Comparison of ENCODE assay signal across 11 cellular contexts in genomic region chr19:2308114-2308556, GRCh38. TPM values are rescaled to one million over a fixed set of nuclear protein-coding genes. Genes with fewer than 3 reads are reported as not detected.
DNase-seq lines count a peak whose midpoint lies in the region; ATAC-seq, FAIRE-seq and TF ChIP-seq lines count a peak whose summit lies in the region.
"Had no signal": no experiment of that assay in that cellular context is flagged by ENCODE, and none has a peak within 500 bp of the region (broad histone marks: within the 10 kb centered on the region; RNA-seq: fewer than 3 reads in every experiment).

Gene LINGO3, minus strand, starts transcription at chr19:2308154. Its CDS starts 16,378 bp downstream, at chr19:2291776.

- TF ChIP-seq POLR2A in HepG2 (IDR thresholded peaks at IDR 0.05; ENCODE audit: insufficient read depth in 1 of 2, low read depth in 2 of 2, low read length in 2 of 2) (no peak), right lobe of liver (IDR thresholded peaks at IDR 0.05) (no peak)

- H3K4me2 ChIP-seq in HepG2 (ENCODE audit: low read depth, low read length): peak within 1 kb of the TSS; percentile 62
- H3K4me2 ChIP-seq in keratinocyte (ENCODE audit: control insufficient read depth, extremely low read depth, insufficient read depth, low read depth, low read length): peak within 1 kb of the TSS; percentile 22

- H3K79me2 ChIP-seq in HepG2 (ENCODE audit: insufficient read depth, low read length) (no peaks in the 10 kb centered on the region), keratinocyte (ENCODE audit: control insufficient read depth, insufficient read depth, low read length) (no peaks in the 10 kb centered on the region)

- H3K9me1 ChIP-seq in keratinocyte (ENCODE audit: control insufficient read depth, extremely low read depth, insufficient read depth, low read length): no peaks in the 10 kb centered on the region

- FAIRE-seq in HepG2 (lab: Jason Lieb, UNC) (no peak), keratinocyte (lab: Jason Lieb, UNC) (no peak)
- FAIRE-seq: islet of Langerhans had no signal

- no peaks in the 10 kb centered on the region for H3K36me3 Mint-ChIP-seq in activated T-helper 2 cell treated with anti-CD3 and anti-CD28 coated beads, Interferon-gamma antibody, Interleukin-2, Interleukin-4, amounts not matched to agents 10 μg/mL and 5 μg/mL and 100 μg/mL, durations not matched to agents 14 hours and 24 hours and 36 hours (ENCODE audit: low read depth)

- H2AFZ ChIP-seq in HepG2 (ENCODE audit: low read length) (no peak within 1 kb of the TSS), keratinocyte (ENCODE audit: control insufficient read depth, low read length) (no peak within 1 kb of the TSS)

- peaks cover 2% of the 10 kb centered on the region for H3K4me1 Mint-ChIP-seq in activated T-helper 2 cell treated with anti-CD3 and anti-CD28 coated beads, Interferon-gamma antibody, Interleukin-2, Interleukin-4, amounts not matched to agents 10 μg/mL and 5 μg/mL and 100 μg/mL, durations not matched to agents 14 hours and 24 hours and 36 hours (ENCODE audit: low read depth)

- CTCF ChIA-PET in HepG2 (lab: Yijun Ruan, JAX; ENCODE audit: low intra/inter-chr PET ratio, low total read pairs): no interaction called here

- BruUV-seq in HepG2 (replicated peaks; lab: Mats Ljungman, UMichigan): no TSS peak

- H3K9me3 ChIP-seq in HepG2 (ENCODE audit: low read length): no peaks in the 10 kb centered on the region
- H3K9me3 ChIP-seq in right lobe of liver: no peaks in the 10 kb centered on the region
- H3K9me3 ChIP-seq in keratinocyte (ENCODE audit: control insufficient read depth, low read depth, low read length): no peaks in the 10 kb centered on the region

- no peak within 1 kb of the TSS for H3K27ac Mint-ChIP-seq in activated T-helper 2 cell treated with anti-CD3 and anti-CD28 coated beads, Interferon-gamma antibody, Interleukin-2, Interleukin-4, amounts not matched to agents 10 μg/mL and 5 μg/mL and 100 μg/mL, durations not matched to agents 14 hours and 24 hours and 36 hours

- H3K9me3 Mint-ChIP-seq in activated T-helper 2 cell treated with anti-CD3 and anti-CD28 coated beads, Interferon-gamma antibody, Interleukin-2, Interleukin-4, amounts not matched to agents 10 μg/mL and 5 μg/mL and 100 μg/mL, durations not matched to agents 14 hours and 24 hours and 36 hours: no peaks in the 10 kb centered on the region

- H3K4me3 ChIP-seq in HepG2 (replicated peaks in 1 of 3; ENCODE audit: insufficient read depth in 1 of 3, low read depth in 2 of 3, low read length in 3 of 3): peak within 1 kb of the TSS in 1 of 3 experiments; percentile 40; a peak in 2 of 6 replicates
- H3K4me3 ChIP-seq in right lobe of liver: no peak within 1 kb of the TSS
- peak within 1 kb of the TSS in 1 of 3 experiments; percentile 8 for H3K4me3 ChIP-seq in keratinocyte (ENCODE audit: control insufficient read depth in 2 of 3, extremely low read depth in 1 of 3, insufficient read depth in 2 of 3, low read depth in 1 of 3, low read length in 3 of 3)

- no peak for TF ChIP-seq RAD21 in HepG2 (CRISPR knock-in tag; IDR thresholded peaks at IDR 0.05)

- H3K36me3 ChIP-seq in HepG2 (replicated peaks in 1 of 2; ENCODE audit: control insufficient read depth in 1 of 2, insufficient read depth in 2 of 2, low read length in 2 of 2) (no peaks in the 10 kb centered on the region), right lobe of liver (no peaks in the 10 kb centered on the region), keratinocyte (ENCODE audit: control insufficient read depth in 2 of 2, extremely low read depth in 1 of 2, insufficient read depth in 2 of 2, low read length in 2 of 2) (no peaks in the 10 kb centered on the region)

- H3K4me3 Mint-ChIP-seq in activated T-helper 2 cell treated with anti-CD3 and anti-CD28 coated beads, Interferon-gamma antibody, Interleukin-2, Interleukin-4, amounts not matched to agents 10 μg/mL and 5 μg/mL and 100 μg/mL, durations not matched to agents 14 hours and 24 hours and 36 hours (ENCODE audit: low read depth): peak within 1 kb of the TSS; percentile 62

- H4K20me1 ChIP-seq in HepG2 (ENCODE audit: insufficient read depth, low read length) (no peaks in the 10 kb centered on the region), keratinocyte (ENCODE audit: control insufficient read depth, extremely low read depth, insufficient read depth, low read length) (no peaks in the 10 kb centered on the region)

- H3K27me3 ChIP-seq in HepG2 (ENCODE audit: control insufficient read depth in 1 of 2, insufficient read depth in 2 of 2, low read length in 2 of 2) (peaks cover 8 to 64% of the 10 kb centered on the region in 2 experiments), right lobe of liver (peaks cover 0 to 6% of the 10 kb centered on the region in 2 donors), keratinocyte (ENCODE audit: control insufficient read depth, extremely low read depth, insufficient read depth, low read length) (peaks cover 60% of the 10 kb centered on the region)

- intact Hi-C loops in HepG2 (cut with micrococcal nuclease; ENCODE audit: unreplicated experiment) (no loop called here), right lobe of liver (cut with DNase I) (no loop called here)
- intact Hi-C loops in activated T-helper 2 cell treated with anti-CD3 and anti-CD28 coated beads, Interferon-gamma antibody, Interleukin-2, Interleukin-4, amounts not matched to agents 10 μg/mL and 5 μg/mL and 100 μg/mL, durations not matched to agents 14 hours and 24 hours and 36 hours (cut with micrococcal nuclease): no loop called here

- H3K27ac ChIP-seq in HepG2 (ENCODE audit: extremely low read length, insufficient read depth, low read length) (no peak within 1 kb of the TSS), right lobe of liver (no peak within 1 kb of the TSS), keratinocyte (ENCODE audit: control insufficient read depth, insufficient read depth, low read length) (no peak within 1 kb of the TSS)

- ATAC-seq in HepG2: no peak
- no peak for ATAC-seq in right lobe of liver
- no peak for ATAC-seq in GM18907 (IDR thresholded peaks at IDR 0.05; ENCODE audit: unreplicated experiment)
- no peak for ATAC-seq in GM18520 (IDR thresholded peaks at IDR 0.05; ENCODE audit: unreplicated experiment)
- no peak for ATAC-seq in GM21529 (IDR thresholded peaks at IDR 0.05; ENCODE audit: unreplicated experiment)

- TF ChIP-seq CTCF in HepG2 (CRISPR knock-in tag; IDR thresholded peaks at IDR 0.05) (no peak), right lobe of liver (IDR thresholded peaks at IDR 0.05) (no peak), keratinocyte (optimal IDR thresholded peaks at IDR 0.05 in 1 of 3, IDR thresholded peaks at IDR 0.05 in 1 of 3, conservative IDR thresholded peaks at IDR 0.05 in 1 of 3; ENCODE audit: extremely low read depth in 1 of 3, insufficient read depth in 2 of 3, low read length in 3 of 3) (no peak), GM13977 (IDR thresholded peaks at IDR 0.05; ENCODE audit: extremely low read depth, insufficient read depth, missing control alignments) (no peak)

- TF ChIP-seq EP300 in HepG2 (IDR thresholded peaks at IDR 0.05; ENCODE audit: low read depth in 2 of 2, low read length in 2 of 2): no peak
- no peak for TF ChIP-seq EP300 in HepG2 (CRISPR knock-in tag; IDR thresholded peaks at IDR 0.05; ENCODE audit: borderline replicate concordance)

- peaks cover 32% of the 10 kb centered on the region for H3K4me1 ChIP-seq in HepG2 (ENCODE audit: insufficient read depth, low read length)
- no peaks in the 10 kb centered on the region for H3K4me1 ChIP-seq in right lobe of liver
- H3K4me1 ChIP-seq in keratinocyte (ENCODE audit: control insufficient read depth, extremely low read depth, insufficient read depth, low read length): no peaks in the 10 kb centered on the region

- no CpG with 5 or more reads among the region's 63 CpGs for WGBS in HepG2 (ENCODE audit: low lambda C conversion rate)
- WGBS in right lobe of liver (ENCODE audit: insufficient coverage, low coverage, low lambda C conversion rate, missing lambda C conversion rate): no CpG with 5 or more reads among the region's 63 CpGs

- DNase-seq in HepG2 (ENCODE audit: low spot score) (no peak), right lobe of liver (no peak), keratinocyte (ENCODE audit: low read depth, low spot score) (no peak), GM13977 (ENCODE audit: low spot score) (no peak)
- no peak for DNase-seq in activated T-helper 2 cell treated with anti-CD3 and anti-CD28 coated beads, Interferon-gamma antibody, Interleukin-2, Interleukin-4, amounts not matched to agents 10 μg/mL and 5 μg/mL and 100 μg/mL, durations not matched to agents 14 hours and 24 hours and 36 hours (ENCODE audit: low spot score)
- DNase-seq: stimulated activated CD4-positive, alpha-beta T cell treated with anti-CD3 and anti-CD28 coated beads, Interleukin-1b, Interleukin-23, amount 100 ng/mL, for 48 hours had no signal

- in situ Hi-C loops in HepG2 (cut with HindIII; ENCODE audit: extremely low pct_ligation_motif_present, low pct_unique_long_range_greater_than_20kb) (no loop called here), GM13977 (cut with MboI; ENCODE audit: low pct_unique_long_range_greater_than_20kb, low sequenced_read_pairs, unreplicated experiment) (no loop called here)

- peaks cover 64% of the 10 kb centered on the region for H3K27me3 Mint-ChIP-seq in activated T-helper 2 cell treated with anti-CD3 and anti-CD28 coated beads, Interferon-gamma antibody, Interleukin-2, Interleukin-4, amounts not matched to agents 10 μg/mL and 5 μg/mL and 100 μg/mL, durations not matched to agents 14 hours and 24 hours and 36 hours (ENCODE audit: low read depth)

- dilution Hi-C loops in keratinocyte (cut with MboI; ENCODE audit: extremely low pct_ligation_motif_present, low sequenced_read_pairs): no loop called here

- H3K9ac ChIP-seq in HepG2 (ENCODE audit: insufficient read depth, low read depth, low read length) (no peak within 1 kb of the TSS), keratinocyte (ENCODE audit: control insufficient read depth, extremely low read depth, insufficient read depth, low read length) (no peak within 1 kb of the TSS)

- POLR2A ChIA-PET in HepG2 (lab: Yijun Ruan, JAX): no interaction called here

RNA-seq across cellular contexts. Expression of gene LINGO3, which starts in this region (rescaled TPM):
- total RNA-seq in HepG2 (2016; rRNA removed; fragmentation: Illumina TruSeq; extraction: Trizol): not detected in 2 replicates
- not detected in 2 replicates for total RNA-seq in HepG2 (2016; cell fraction: cytosol; rRNA removed; fragmentation: Illumina TruSeq; extraction: Trizol; ENCODE audit: low read depth)
- not detected in 2 replicates for total RNA-seq in HepG2 (2016; cell fraction: insoluble cytoplasmic fraction; rRNA removed; fragmentation: Illumina TruSeq; extraction: Trizol)
- not detected in 2 replicates for total RNA-seq in HepG2 (2016; cell fraction: membrane; rRNA removed; fragmentation: Illumina TruSeq; extraction: Trizol)
- not detected in 2 replicates for total RNA-seq in HepG2 (2016; cell fraction: nucleus; rRNA removed; fragmentation: Illumina TruSeq; extraction: Trizol)
- not detected in 2 replicates for polyA plus RNA-seq in HepG2 (2011; rRNA removed)
- polyA plus RNA-seq in HepG2 (2011; cell fraction: cytosol; rRNA removed): not detected in 2 replicates
- polyA plus RNA-seq in HepG2 (2011; cell fraction: nucleus; rRNA removed): not detected in 2 replicates
- polyA plus RNA-seq in HepG2 (2012): not detected in 2 replicates
- polyA plus RNA-seq in HepG2 (2016; cell fraction: cytosol; fragmentation: Illumina TruSeq; extraction: Trizol; ENCODE audit: low read depth): not detected in 2 replicates
- not detected in 2 replicates for polyA plus RNA-seq in HepG2 (2016; cell fraction: insoluble cytoplasmic fraction; fragmentation: Illumina TruSeq; extraction: Trizol; ENCODE audit: low read depth)
- not detected in 2 replicates for polyA plus RNA-seq in HepG2 (2016; cell fraction: membrane; fragmentation: Illumina TruSeq; extraction: Trizol; ENCODE audit: low read depth)
- polyA plus RNA-seq in HepG2 (2016; cell fraction: nucleus; fragmentation: Illumina TruSeq; extraction: Trizol; ENCODE audit: insufficient read depth, low read depth): not detected in 2 replicates
- not detected in 2 replicates for polyA minus RNA-seq in HepG2 (2011; rRNA and poly(A)+ RNA removed; ENCODE audit: low replicate concordance)
- not detected in 2 replicates for polyA minus RNA-seq in HepG2 (2011; cell fraction: cytosol; rRNA and poly(A)+ RNA removed)
- polyA minus RNA-seq in HepG2 (2011; cell fraction: nucleus; rRNA and poly(A)+ RNA removed): not detected in 2 replicates
- total RNA-seq in right lobe of liver: not detected
- total RNA-seq in activated T-helper 2 cell treated with anti-CD3 and anti-CD28 coated beads, Interferon-gamma antibody, Interleukin-2, Interleukin-4, amounts not matched to agents 10 μg/mL and 5 μg/mL and 100 μg/mL, durations not matched to agents 14 hours and 24 hours and 36 hours: 0.23 TPM in 1 of 2 replicates, not detected in the other
- polyA plus RNA-seq in keratinocyte: not detected in 3 replicates
- not detected for polyA plus RNA-seq in keratinocyte (2011; ENCODE audit: low read depth)
- polyA plus RNA-seq in keratinocyte (2011; cell fraction: cytosol; rRNA removed): not detected in 2 replicates
- 0.05 TPM in 1 of 2 replicates, not detected in the other for polyA plus RNA-seq in keratinocyte (2011; cell fraction: nucleus; rRNA removed)
- polyA plus RNA-seq in keratinocyte (2012; ENCODE audit: low replicate concordance): 0.07 TPM in 1 of 2 replicates, not detected in the other
- polyA minus RNA-seq in keratinocyte: not detected in 3 replicates
- not detected for polyA minus RNA-seq in keratinocyte (2011; cell fraction: cytosol; rRNA and poly(A)+ RNA removed)
- polyA minus RNA-seq in keratinocyte (2011; cell fraction: nucleus; rRNA and poly(A)+ RNA removed): not detected in 2 replicates
- total RNA-seq: LHCN-M2 had no signal
